ENCODE assay signal across 19 cellular contexts in the genomic region with DNA sequence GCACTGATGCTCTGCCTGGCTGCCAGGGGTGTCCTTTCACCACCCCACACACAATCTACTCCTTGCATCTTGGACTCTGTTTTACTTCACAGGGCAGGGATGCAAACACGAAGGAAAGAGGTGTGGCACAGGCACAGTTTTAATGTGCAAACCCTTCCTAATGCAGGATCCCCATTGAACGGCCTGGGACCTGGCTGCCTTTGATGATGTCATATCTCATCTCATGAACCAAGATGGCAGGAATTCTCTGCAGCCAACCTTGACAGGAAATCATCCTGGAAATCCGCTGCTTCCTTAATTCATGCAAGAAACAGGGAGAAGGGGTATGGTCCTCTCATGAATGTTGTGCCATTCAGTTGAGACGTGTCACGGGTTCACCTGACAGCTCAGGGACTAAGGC.
DNase-seq lines count a peak whose midpoint lies in the region; ATAC-seq and TF ChIP-seq lines count a peak whose summit lies in the region.
"Had no signal": no experiment of that assay in that cellular context is flagged by ENCODE, and none has a peak within 500 bp of the region (broad histone marks: within the 10 kb centered on the region; RNA-seq: fewer than 3 reads in every experiment).

No MANE protein-coding gene starts in this region.

- H3K36me3 ChIP-seq in BE2C = peaks cover 4% of the 10 kb centered on the region; the same call in 1 of the 2 replicates
- no peaks in the 10 kb centered on the region for H3K36me3 ChIP-seq in HEK293 (ENCODE audit: control insufficient read depth in 2 of 2, insufficient read depth in 1 of 2, low read length in 2 of 2)
- H3K36me3 ChIP-seq: adrenal gland, thyroid gland had no signal

- H3K9me3 Mint-ChIP-seq in naive thymus-derived CD8-positive, alpha-beta T cell = no peaks in the 10 kb centered on the region

- H3K27ac ChIP-seq in HEK293 (ENCODE audit: extremely low read depth, low read depth, low read length) = no peak overlapping the region
- peak overlapping the region in 1 of 59 donors; percentile 4 for H3K27ac ChIP-seq in dorsolateral prefrontal cortex
- H3K27ac ChIP-seq: adrenal gland, HL-60, thyroid gland had no signal

- H3K4me1 ChIP-seq in BE2C (no peaks in the 10 kb centered on the region; the same call in 1 of the 2 replicates), HEK293 (ENCODE audit: control insufficient read depth, insufficient read depth, low read length) (no peaks in the 10 kb centered on the region)
- H3K4me1 ChIP-seq: adrenal gland, thyroid gland had no signal

- H3K27me3 Mint-ChIP-seq in naive thymus-derived CD8-positive, alpha-beta T cell = no peaks in the 10 kb centered on the region
- H3K27me3 Mint-ChIP-seq: naive B cell had no signal

- peak overlapping the region in 1 of 10 donors; percentile 1 for H3K27ac Mint-ChIP-seq in naive thymus-derived CD8-positive, alpha-beta T cell

- H3K36me3 Mint-ChIP-seq in naive thymus-derived CD8-positive, alpha-beta T cell = peaks cover 0 to 10% (median 5%) of the 10 kb centered on the region in 3 donors

- POLR2A ChIA-PET in HEK293 (lab: Yijun Ruan, JAX) = no interaction called here
- POLR2A ChIA-PET in naive thymus-derived CD8-positive, alpha-beta T cell (lab: Charles Lee) = interaction anchor here (1.9 to 4.5 kb wide), 2 partner anchors 15 to 91 kb away, joined by 6 to 25 read pairs; a partner anchor contains a TSS

- CTCF ChIA-PET in HEK293 (lab: Yijun Ruan, JAX) = interaction anchor here (0.5 kb wide), 1 partner anchor 45 kb away, joined by 3 read pairs; no protein-coding TSS in a partner anchor

- TF ChIP-seq CTCF in BE2C (IDR thresholded peaks at IDR 0.05; ENCODE audit: low read depth, low read length) (no peak), HEK293 (tag by site-specific recombination; IDR thresholded peaks at IDR 0.05) (no peak), dorsolateral prefrontal cortex (IDR thresholded peaks at IDR 0.05 in 54 of 56, conservative IDR thresholded peaks at IDR 0.05 in 2 of 56; ENCODE audit: low read depth in 1 of 56, partially characterized antibody in 56 of 56) (no peak)

- H3K27me3 ChIP-seq in BE2C = no peaks in the 10 kb centered on the region
- H3K27me3 ChIP-seq in dorsolateral prefrontal cortex = no peaks in the 10 kb centered on the region
- H3K27me3 ChIP-seq: adrenal gland, MG63, thyroid gland had no signal

- H3K4me3 ChIP-seq in BE2C (ENCODE audit: low read depth, low read length) = peak overlapping the region; percentile 64
- H3K4me3 ChIP-seq in HEK293 (ENCODE audit: low read depth, low read length) = no peak overlapping the region
- peak overlapping the region in 31 of 59 donors; percentile 12 to 65 (median 56) for H3K4me3 ChIP-seq in dorsolateral prefrontal cortex
- H3K4me3 ChIP-seq: adrenal gland, MG63, thyroid gland had no signal

- no peaks in the 10 kb centered on the region for H3K9me3 ChIP-seq in BE2C
- H3K9me3 ChIP-seq in HEK293 (ENCODE audit: control insufficient read depth, insufficient read depth, low read depth, low read length) = no peaks in the 10 kb centered on the region
- H3K9me3 ChIP-seq: adrenal gland, MG63, thyroid gland had no signal

- ATAC-seq in naive thymus-derived CD8-positive, alpha-beta T cell = no peak
- no peak for ATAC-seq in GM21737 (IDR thresholded peaks at IDR 0.05; ENCODE audit: unreplicated experiment)

- peaks cover 10 to 14% (median 11%) of the 10 kb centered on the region in 4 donors for H3K4me1 Mint-ChIP-seq in naive thymus-derived CD8-positive, alpha-beta T cell

- H3K4me3 Mint-ChIP-seq in naive thymus-derived CD8-positive, alpha-beta T cell = peak overlapping the region in 7 of 10 donors; percentile 75 to 90 (median 85)

- intact Hi-C loops in dorsolateral prefrontal cortex (cut with DNase I) = no loop called here

- DNase-seq in BE2C (no peak), dorsolateral prefrontal cortex (no peak), RKO (ENCODE audit: low spot score) (no peak), NCI-H82 treated with DMSO at 0.1 percent for 48 hours (lab: John Stamatoyannopoulos, UW; ENCODE audit: unreplicated experiment) (no peak), retina (no peak)
- DNase-seq in naive thymus-derived CD8-positive, alpha-beta T cell = no peak
- DNase-seq: activated CD4-positive, alpha-beta T cell treated with anti-CD3 and anti-CD28 coated beads for 48 hours; adrenal gland; kidney; MG63; NCI-H1436; NCI-H2171; NCI-H526 treated with DMSO at 0.1 percent for 48 hours; small intestine; thyroid gland had no signal

TF ChIP-seq in HEK293, 187 proteins besides CTCF, POLR2A, EP300 and RAD21:
- TF ChIP-seq ZNF169 (tag by site-specific recombination; IDR thresholded peaks at IDR 0.05) = no peak
- TF ChIP-seq, protein P1, sequence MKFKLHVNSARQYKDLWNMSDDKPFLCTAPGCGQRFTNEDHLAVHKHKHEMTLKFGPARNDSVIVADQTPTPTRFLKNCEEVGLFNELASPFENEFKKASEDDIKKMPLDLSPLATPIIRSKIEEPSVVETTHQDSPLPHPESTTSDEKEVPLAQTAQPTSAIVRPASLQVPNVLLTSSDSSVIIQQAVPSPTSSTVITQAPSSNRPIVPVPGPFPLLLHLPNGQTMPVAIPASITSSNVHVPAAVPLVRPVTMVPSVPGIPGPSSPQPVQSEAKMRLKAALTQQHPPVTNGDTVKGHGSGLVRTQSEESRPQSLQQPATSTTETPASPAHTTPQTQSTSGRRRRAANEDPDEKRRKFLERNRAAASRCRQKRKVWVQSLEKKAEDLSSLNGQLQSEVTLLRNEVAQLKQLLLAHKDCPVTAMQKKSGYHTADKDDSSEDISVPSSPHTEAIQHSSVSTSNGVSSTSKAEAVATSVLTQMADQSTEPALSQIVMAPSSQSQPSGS (tag by site-specific recombination; IDR thresholded peaks at IDR 0.05; ENCODE audit: low read depth) = peak; percentile 82
- TF ChIP-seq ZNF341 (tag by site-specific recombination; IDR thresholded peaks at IDR 0.05; ENCODE audit: low read depth) = no peak
- no peak for TF ChIP-seq ZNF585B (tag by site-specific recombination; IDR thresholded peaks at IDR 0.05)
